ENCODE assay signal across 21 cellular contexts in the genomic region with DNA sequence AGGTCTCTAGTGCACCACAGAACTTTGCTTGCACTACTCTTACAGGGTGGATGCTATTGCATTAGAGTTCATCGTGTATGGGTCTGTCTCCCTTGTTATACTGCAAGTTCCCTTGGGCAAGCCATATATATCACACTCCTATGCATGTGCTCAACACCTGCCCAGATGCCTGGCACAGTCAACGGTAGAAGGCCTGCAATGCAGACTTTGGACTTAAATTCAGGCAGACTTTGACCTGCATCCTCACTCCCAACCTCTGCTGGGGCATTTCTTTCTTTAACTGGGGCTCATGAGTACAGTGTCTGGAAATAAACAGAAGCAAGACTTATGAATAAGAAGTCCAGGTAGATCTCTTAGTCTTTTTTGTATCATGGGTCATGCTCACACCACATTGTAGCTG.
A peak's percentile ranks its signal among the peaks of the same experiment; 100 is the strongest.
DNase-seq lines count a peak whose midpoint lies in the region; ATAC-seq, FAIRE-seq and TF ChIP-seq lines count a peak whose summit lies in the region.
"Had no signal": no experiment of that assay in that cellular context is flagged by ENCODE, and none has a peak within 500 bp of the region (broad histone marks: within the 10 kb centered on the region; RNA-seq: fewer than 3 reads in every experiment).

No MANE protein-coding gene starts in this region.

- no peak overlapping the region for H2BK5ac ChIP-seq in mesenchymal stem cell (ENCODE audit: low read depth, low read length, poor library complexity, severe bottlenecking)

- no peak overlapping the region for H3K23ac ChIP-seq in mesenchymal stem cell (ENCODE audit: low read length in 2 of 2)

- POLR2A ChIA-PET in HepG2 (lab: Yijun Ruan, JAX), result no interaction called here

- no peak overlapping the region for H4K91ac ChIP-seq in mesenchymal stem cell (ENCODE audit: low read length)

- no TSS peak for BruUV-seq in HepG2 (replicated peaks; lab: Mats Ljungman, UMichigan)

- FAIRE-seq in HepG2 (lab: Jason Lieb, UNC), result no peak
- no peak for FAIRE-seq in small intestine (lab: Jason Lieb, UNC)
- FAIRE-seq: A549, D721Med, G401.6, GM12891, GM19239 had no signal

- no peak overlapping the region for H3K4ac ChIP-seq in mesenchymal stem cell (ENCODE audit: low read depth in 1 of 2, low read length in 2 of 2)

- 58% methylated on average over 2 of the region's 2 CpGs for WGBS in liver
- WGBS in HepG2 (ENCODE audit: low lambda C conversion rate), result 0% methylated on average over 2 of the region's 2 CpGs
- 96% methylated on average over 1 of the region's 2 CpGs for WGBS in mesenchymal stem cell
- WGBS in small intestine, 3 donors, result 40 to 74% (median 51%) methylated on average over 2 of the region's 2 CpGs

- H2BK15ac ChIP-seq in mesenchymal stem cell (ENCODE audit: low read depth, poor library complexity, severe bottlenecking), result no peak overlapping the region

- H3K27ac ChIP-seq in liver (ENCODE audit: low read depth in 1 of 2, low read length in 2 of 2), result no peak overlapping the region
- no peak overlapping the region for H3K27ac ChIP-seq in HepG2 (ENCODE audit: extremely low read length, insufficient read depth, low read length)
- H3K27ac ChIP-seq in mesenchymal stem cell (ENCODE audit: low read length, poor library complexity, severe bottlenecking), result no peak overlapping the region
- H3K27ac ChIP-seq in small intestine (ENCODE audit: low read depth in 1 of 2, low read length in 1 of 2), result no peak overlapping the region
- H3K27ac ChIP-seq: 22Rv1; A549; BLaER1 treated with 17β-estradiol and CSF1 and Interleukin-3, amounts not matched to agents 10 nM and 100 nM; C4-2B had no signal

- H2BK120ac ChIP-seq in mesenchymal stem cell (ENCODE audit: low read depth, low read length), result no peak overlapping the region

- H4K20me1 ChIP-seq in HepG2 (ENCODE audit: insufficient read depth, low read length), result no peaks in the 10 kb centered on the region
- H4K20me1 ChIP-seq: BLaER1 treated with 17β-estradiol and CSF1 and Interleukin-3, amounts not matched to agents 10 nM and 100 nM had no signal

- H2AK5ac ChIP-seq in mesenchymal stem cell (ENCODE audit: low read length, severe bottlenecking), result no peak overlapping the region

- H3K79me1 ChIP-seq in mesenchymal stem cell (replicated peaks; ENCODE audit: low read length, poor library complexity, severe bottlenecking), result no peaks in the 10 kb centered on the region

- ATAC-seq in HepG2, result no peak
- ATAC-seq: A549; CD8-positive, alpha-beta T cell had no signal

- H3K4me2 ChIP-seq in HepG2 (ENCODE audit: low read depth, low read length) (no peak overlapping the region), mesenchymal stem cell (ENCODE audit: low read length, poor library complexity, severe bottlenecking) (no peak overlapping the region)
- H3K4me2 ChIP-seq: A549; BLaER1 treated with 17β-estradiol and CSF1 and Interleukin-3, amounts not matched to agents 10 nM and 100 nM had no signal

- TF ChIP-seq EP300 in HepG2 (IDR thresholded peaks at IDR 0.05; ENCODE audit: low read depth in 2 of 2, low read length in 2 of 2) (no peak), HepG2 (CRISPR knock-in tag; IDR thresholded peaks at IDR 0.05; ENCODE audit: borderline replicate concordance) (no peak)

- no peak overlapping the region for H2BK12ac ChIP-seq in mesenchymal stem cell (ENCODE audit: low read length in 2 of 2)

- CTCF ChIA-PET in HepG2 (lab: Yijun Ruan, JAX; ENCODE audit: low intra/inter-chr PET ratio, low total read pairs), result no interaction called here

- TF ChIP-seq RAD21 in liver (IDR thresholded peaks at IDR 0.05) (no peak), HepG2 (CRISPR knock-in tag; IDR thresholded peaks at IDR 0.05) (no peak)

- in situ Hi-C loops in HepG2 (cut with HindIII; ENCODE audit: extremely low pct_ligation_motif_present, low pct_unique_long_range_greater_than_20kb), result no loop called here

- no peak for TF ChIP-seq CTCF in liver (IDR thresholded peaks at IDR 0.05; ENCODE audit: low read depth, low read length, missing input control)
- TF ChIP-seq CTCF in HepG2 (CRISPR knock-in tag; IDR thresholded peaks at IDR 0.05), result no peak

- H3K27me3 ChIP-seq in liver (ENCODE audit: control insufficient read depth in 4 of 4, insufficient read depth in 4 of 4, low read length in 3 of 4) (no peaks in the 10 kb centered on the region), HepG2 (ENCODE audit: control insufficient read depth in 1 of 2, insufficient read depth in 2 of 2, low read length in 2 of 2) (no peaks in the 10 kb centered on the region; a peak in 1 of 5 replicates), mesenchymal stem cell (ENCODE audit: control insufficient read depth in 1 of 2, insufficient read depth in 1 of 2, low read length in 2 of 2) (no peaks in the 10 kb centered on the region), small intestine (ENCODE audit: control insufficient read depth in 2 of 2, insufficient read depth in 2 of 2, low read length in 2 of 2) (no peaks in the 10 kb centered on the region)
- H3K27me3 ChIP-seq: BLaER1 treated with 17β-estradiol and CSF1 and Interleukin-3, amounts not matched to agents 10 nM and 100 nM had no signal

- H3K9ac ChIP-seq in liver (ENCODE audit: low read depth in 1 of 2, low read length in 2 of 2), result no peak overlapping the region
- no peak overlapping the region for H3K9ac ChIP-seq in HepG2 (ENCODE audit: insufficient read depth, low read depth, low read length)
- no peak overlapping the region for H3K9ac ChIP-seq in mesenchymal stem cell (ENCODE audit: low read length)
- H3K9ac ChIP-seq: BLaER1 treated with 17β-estradiol and CSF1 and Interleukin-3, amounts not matched to agents 10 nM and 100 nM had no signal

- no peak for TF ChIP-seq POLR2A in HepG2 (IDR thresholded peaks at IDR 0.05; ENCODE audit: insufficient read depth in 1 of 2, low read depth in 2 of 2, low read length in 2 of 2)

- H3K79me2 ChIP-seq in HepG2 (ENCODE audit: insufficient read depth, low read length), result no peaks in the 10 kb centered on the region

- H3K4me1 ChIP-seq in liver (ENCODE audit: control insufficient read depth in 4 of 4, insufficient read depth in 4 of 4, low read length in 3 of 4), result peaks cover 0 to 3% (median 0%) of the 10 kb centered on the region in 4 donors
- no peaks in the 10 kb centered on the region for H3K4me1 ChIP-seq in HepG2 (ENCODE audit: insufficient read depth, low read length)
- no peaks in the 10 kb centered on the region for H3K4me1 ChIP-seq in mesenchymal stem cell (ENCODE audit: control insufficient read depth, insufficient read depth, low read depth, low read length)
- no peaks in the 10 kb centered on the region for H3K4me1 ChIP-seq in small intestine (ENCODE audit: control insufficient read depth in 2 of 2, insufficient read depth in 1 of 2, low read depth in 1 of 2, low read length in 1 of 2)
- H3K4me1 ChIP-seq: A549; BLaER1 treated with 17β-estradiol and CSF1 and Interleukin-3, amounts not matched to agents 10 nM and 100 nM; Caco-2 had no signal

- DNase-seq in HepG2 (ENCODE audit: low spot score) (no peak), mesenchymal stem cell (no peak), small intestine (peak; percentile 0), anterior cingulate cortex (lab: John Stamatoyannopoulos, UW) (no peak)
- no peak for DNase-seq in activated CD8-positive, alpha-beta memory T cell treated with anti-CD3 and anti-CD28 coated beads for 24 hours
- DNase-seq: AML-193; Caco-2; Calu3; CD4-positive, alpha-beta T cell; CD8-positive, alpha-beta T cell; DMS79 treated with DMSO at 0.1 percent for 48 hours; GF-D8 had no signal

- no peak overlapping the region for H3K14ac ChIP-seq in mesenchymal stem cell (ENCODE audit: low read length in 2 of 2)

- no peak overlapping the region for H2AFZ ChIP-seq in HepG2 (ENCODE audit: low read length)
- H2AFZ ChIP-seq in mesenchymal stem cell (ENCODE audit: low read depth, low read length), result no peak overlapping the region

- H3K4me3 ChIP-seq in liver (ENCODE audit: low read depth in 1 of 3, low read length in 3 of 3) (no peak overlapping the region), HepG2 (replicated peaks in 1 of 3; ENCODE audit: insufficient read depth in 1 of 3, low read depth in 2 of 3, low read length in 3 of 3) (no peak overlapping the region), mesenchymal stem cell (ENCODE audit: insufficient read depth in 1 of 2, low read depth in 1 of 2, low read length in 2 of 2) (no peak overlapping the region), small intestine (ENCODE audit: low read depth in 1 of 2, low read length in 2 of 2) (no peak overlapping the region)
- H3K4me3 ChIP-seq: A549; BLaER1 treated with 17β-estradiol and CSF1 and Interleukin-3, amounts not matched to agents 10 nM and 100 nM had no signal

- H4K8ac ChIP-seq in mesenchymal stem cell (ENCODE audit: low read length), result peak overlapping the region; percentile 30

- intact Hi-C loops in HepG2 (cut with micrococcal nuclease; ENCODE audit: unreplicated experiment), result no loop called here

- no peak overlapping the region for H3K18ac ChIP-seq in mesenchymal stem cell (ENCODE audit: low read depth in 1 of 2, low read length in 2 of 2)

- H3K9me3 ChIP-seq in liver (ENCODE audit: control insufficient read depth in 4 of 4, low read length in 3 of 4) (no peaks in the 10 kb centered on the region), HepG2 (ENCODE audit: low read length) (no peaks in the 10 kb centered on the region), mesenchymal stem cell (ENCODE audit: control insufficient read depth, low read length) (no peaks in the 10 kb centered on the region), small intestine (ENCODE audit: control insufficient read depth, low read depth) (no peaks in the 10 kb centered on the region)
- H3K9me3 ChIP-seq: A549; BLaER1 treated with 17β-estradiol and CSF1 and Interleukin-3, amounts not matched to agents 10 nM and 100 nM; Caco-2 had no signal

- H3K36me3 ChIP-seq in liver (ENCODE audit: control insufficient read depth in 4 of 4, insufficient read depth in 3 of 4, low read depth in 1 of 4, low read length in 3 of 4) (no peaks in the 10 kb centered on the region), HepG2 (replicated peaks in 1 of 2; ENCODE audit: control insufficient read depth in 1 of 2, insufficient read depth in 2 of 2, low read length in 2 of 2) (no peaks in the 10 kb centered on the region), mesenchymal stem cell (ENCODE audit: control insufficient read depth in 1 of 2, insufficient read depth in 2 of 2, low read depth in 1 of 2, low read length in 2 of 2) (peaks cover 0 to 46% of the 10 kb centered on the region in 2 experiments), small intestine (ENCODE audit: control insufficient read depth in 2 of 2, insufficient read depth in 2 of 2, low read length in 2 of 2) (no peaks in the 10 kb centered on the region)
- H3K36me3 ChIP-seq: BLaER1 treated with 17β-estradiol and CSF1 and Interleukin-3, amounts not matched to agents 10 nM and 100 nM had no signal

TF ChIP-seq in liver, 16 proteins besides CTCF, POLR2A, EP300 and RAD21 (continues in another document):
- no peak for TF ChIP-seq TAF1 (conservative IDR thresholded peaks at IDR 0.05)
- TF ChIP-seq HNF4A (conservative IDR thresholded peaks at IDR 0.05), result peak; percentile 79 to 94
- peak in 1 of 2 donors; percentile 20 for TF ChIP-seq RXRA (IDR thresholded peaks at IDR 0.05)
- peak; percentile 78 for TF ChIP-seq HNF4G (IDR thresholded peaks at IDR 0.05)

TF ChIP-seq in HepG2, 621 proteins besides CTCF, POLR2A, EP300 and RAD21 (continues in another document):
- no peak for TF ChIP-seq ARNT2 (CRISPR knock-in tag; IDR thresholded peaks at IDR 0.05; ENCODE audit: low read depth)
